2 cellular contexts compared by ENCODE assay signal in the genomic region with DNA sequence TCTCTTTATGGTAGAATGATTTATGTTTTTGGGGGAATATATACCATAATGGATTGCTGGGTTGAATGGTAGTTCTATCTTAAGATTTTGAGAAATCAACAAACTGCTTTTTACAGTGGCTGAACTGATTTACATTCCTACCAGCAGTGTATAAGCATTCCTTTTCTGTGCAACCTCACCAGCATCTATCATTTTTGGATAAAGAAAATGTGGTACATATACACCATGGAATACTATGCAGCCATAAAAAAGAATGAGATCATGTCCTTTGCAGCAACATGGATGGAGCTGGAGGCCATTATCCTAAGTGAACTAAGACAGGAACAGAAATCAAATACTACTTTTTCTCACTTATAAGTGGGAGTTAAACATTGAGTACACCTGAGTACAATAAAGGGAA.
DNase-seq lines count a peak whose midpoint lies in the region; ATAC-seq, FAIRE-seq and TF ChIP-seq lines count a peak whose summit lies in the region.
"Not testable (repeated sequence)": the region's sequence is repeated elsewhere in the genome, so short reads cannot be mapped to it uniquely, and the experiment has no call there.

No MANE protein-coding gene starts in this region.

- H3K27ac ChIP-seq in K562 (ENCODE audit: extremely low read depth, low read depth, low read length), result not testable (repeated sequence)

- intact Hi-C loops in K562 (cut with micrococcal nuclease), result not testable (repeated sequence)

- DNase-seq in K562 (ENCODE audit: extremely low read depth in 1 of 4, low spot score in 3 of 4), result not testable (repeated sequence)

- FAIRE-seq in K562 (lab: Jason Lieb, UNC), result not testable (repeated sequence)

- not testable (repeated sequence) for H3K79me2 ChIP-seq in K562 (ENCODE audit: control insufficient read depth, insufficient read depth, low read length)

- BruUV-seq in K562 (replicated peaks; lab: Mats Ljungman, UMichigan), result not testable (repeated sequence)

- H3K9me1 ChIP-seq in K562 (ENCODE audit: control insufficient read depth, insufficient read depth, low read length), result not testable (repeated sequence)

- not testable (repeated sequence) for H3K36me3 ChIP-seq in K562 (ENCODE audit: control insufficient read depth, insufficient read depth, low read length)

- not testable (repeated sequence) for H3K27me3 ChIP-seq in K562 (ENCODE audit: control insufficient read depth in 2 of 2, insufficient read depth in 2 of 2, low read length in 2 of 2)

- not testable (repeated sequence) for ATAC-seq in SK-N-SH treated with all-trans-retinoic acid at 6 μM for 48 hours, K562

- not testable (repeated sequence) for TF ChIP-seq EP300 in K562 (IDR thresholded peaks at IDR 0.05; ENCODE audit: low read length)

- H4K20me1 ChIP-seq in K562 (replicated peaks; ENCODE audit: control insufficient read depth, insufficient read depth, low read length), result not testable (repeated sequence)

- H3K4me1 ChIP-seq in K562 (replicated peaks in 1 of 2; ENCODE audit: control insufficient read depth in 2 of 2, insufficient read depth in 2 of 2, low read length in 2 of 2), result not testable (repeated sequence)

- in situ Hi-C loops in K562 (cut with MboI), result not testable (repeated sequence)

- H3K9ac ChIP-seq in K562 (ENCODE audit: insufficient read depth in 1 of 2, low read depth in 2 of 2, low read length in 2 of 2), result not testable (repeated sequence)

- H3K4me3 ChIP-seq in K562, result not testable (repeated sequence)

- TF ChIP-seq RAD21 in K562 (CRISPR knock-in tag; conservative IDR thresholded peaks at IDR 0.05 in 1 of 2, IDR thresholded peaks at IDR 0.05 in 1 of 2), result not testable (repeated sequence)

- CTCF ChIA-PET in K562 (lab: Yijun Ruan, JAX; ENCODE audit: low intra/inter-chr PET ratio), result not testable (repeated sequence)

- POLR2A ChIA-PET in K562 (lab: Yijun Ruan, JAX), result not testable (repeated sequence)

- not testable (repeated sequence) for H3K9me3 ChIP-seq in K562 (replicated peaks; ENCODE audit: control insufficient read depth, insufficient read depth, low read depth, low read length)

- not testable (repeated sequence) for TF ChIP-seq POLR2A in K562 (conservative IDR thresholded peaks at IDR 0.05)

- not testable (repeated sequence) for H2AFZ ChIP-seq in K562 (ENCODE audit: low read depth, low read length)

- not testable (repeated sequence) for TF ChIP-seq CTCF in K562 (IDR thresholded peaks at IDR 0.05 in 2 of 3, conservative IDR thresholded peaks at IDR 0.05 in 1 of 3; ENCODE audit: insufficient read depth in 2 of 3, low read depth in 1 of 3, low read length in 3 of 3)

- not testable (repeated sequence) for H3K4me2 ChIP-seq in K562 (ENCODE audit: insufficient read depth, low read length)

TF ChIP-seq in SK-N-SH treated with all-trans-retinoic acid at 6 μM for 48 hours, 23 proteins besides CTCF, POLR2A, EP300 and RAD21:
- TF ChIP-seq ZNF8 (CRISPR knock-in tag; IDR thresholded peaks at IDR 0.05), result peak; percentile 49

TF ChIP-seq in K562, 482 proteins besides CTCF, POLR2A, EP300 and RAD21:
- TF ChIP-seq ZNF146 (CRISPR knock-in tag; IDR thresholded peaks at IDR 0.05; ENCODE audit: unreplicated experiment), result peak; percentile 76
- 0 out of 2 replicates have a peak, but pooled peaks have one; percentile 21 for TF ChIP-seq BCOR (IDR thresholded peaks at IDR 0.05)
- peak; percentile 70 for TF ChIP-seq RBM25 (IDR thresholded peaks at IDR 0.05; ENCODE audit: low read depth, low read length, severe bottlenecking)
